In genomic region chr3:51386159-51386851, GRCh38 we compare ENCODE assay signal across 8 cellular contexts. TPM values are rescaled to one million over a fixed set of nuclear protein-coding genes. Genes with fewer than 3 reads are reported as not detected.
DNase-seq lines count a peak whose midpoint lies in the region; ATAC-seq, FAIRE-seq and TF ChIP-seq lines count a peak whose summit lies in the region.

No MANE protein-coding gene starts in this region.

- H3K4me1 ChIP-seq in right atrium auricular region, result peaks cover 0 to 64% of the 10 kb centered on the region in 2 donors
- H3K4me1 ChIP-seq in GM12878 (ENCODE audit: control insufficient read depth, insufficient read depth, low read length), result peaks cover 23% of the 10 kb centered on the region
- peaks cover 64% of the 10 kb centered on the region for H3K4me1 ChIP-seq in lower lobe of right lung
- H3K4me1 ChIP-seq in vagina, result peaks cover 65% of the 10 kb centered on the region

- 0 out of 2 replicates have a peak, but pooled peaks cover 4% of the 10 kb centered on the region for H4K20me1 ChIP-seq in GM12878 (ENCODE audit: control insufficient read depth, insufficient read depth)

- no peak for FAIRE-seq in GM12878 (lab: Jason Lieb, UNC)

- ATAC-seq in GM12878, result no peak
- ATAC-seq in lower lobe of right lung, result no peak
- ATAC-seq in GM19395 (IDR thresholded peaks at IDR 0.05; ENCODE audit: unreplicated experiment), result no peak

- POLR2A ChIA-PET in GM12878 (lab: Charles Lee), result interaction anchor here (1.5 to 3.6 kb wide), 3 partner anchors 48 to 284 kb away, joined by 3 to 26 read pairs (median 5); partner anchors contain the start of genes DCAF1 and TEX264

- peaks cover 16% of the 10 kb centered on the region for H3K36me3 ChIP-seq in right atrium auricular region
- H3K36me3 ChIP-seq in GM12878 (ENCODE audit: control insufficient read depth in 2 of 2, insufficient read depth in 2 of 2, low read length in 1 of 2), result peaks cover 8 to 21% of the 10 kb centered on the region in 2 experiments
- H3K36me3 ChIP-seq in lower lobe of right lung, result peaks cover 36% of the 10 kb centered on the region
- H3K36me3 ChIP-seq in vagina, result peaks cover 0 to 7% of the 10 kb centered on the region in 2 donors

- H3K9me3 ChIP-seq in right atrium auricular region (no peaks in the 10 kb centered on the region), GM12878 (replicated peaks; ENCODE audit: control insufficient read depth, insufficient read depth, low read length) (no peaks in the 10 kb centered on the region), lower lobe of right lung (no peaks in the 10 kb centered on the region), vagina (no peaks in the 10 kb centered on the region)

- TF ChIP-seq CTCF in right atrium auricular region (IDR thresholded peaks at IDR 0.05) (no peak), GM12878 (IDR thresholded peaks at IDR 0.05 in 2 of 3, conservative IDR thresholded peaks at IDR 0.05 in 1 of 3; ENCODE audit: control insufficient read depth in 2 of 3, extremely low read depth in 1 of 3, insufficient read depth in 1 of 3, low read depth in 3 of 3, low read length in 3 of 3) (no peak), lower lobe of right lung (IDR thresholded peaks at IDR 0.05) (no peak), vagina (IDR thresholded peaks at IDR 0.05) (no peak)

- H3K79me2 ChIP-seq in GM12878 (ENCODE audit: control insufficient read depth, insufficient read depth, low read length), result peaks cover 52% of the 10 kb centered on the region

- no peak for TF ChIP-seq POLR2A in GM12878 (IDR thresholded peaks at IDR 0.05; ENCODE audit: low read depth, low read length)
- no peak for TF ChIP-seq POLR2A in vagina (IDR thresholded peaks at IDR 0.05)

- RAD21 ChIA-PET in GM12878 (lab: Charles Lee; ENCODE audit: unreplicated experiment), result interaction anchor here (0.6 to 1.9 kb wide), 7 partner anchors 113 to 770 kb away, joined by 3 to 14 read pairs (median 4); partner anchors contain the start of genes DCAF1 and MAPKAPK3

- H3K4me2 ChIP-seq in GM12878 (ENCODE audit: control insufficient read depth, insufficient read depth), result peak overlapping the region; percentile 96

- H3K27ac ChIP-seq in right atrium auricular region, result peak overlapping the region; percentile 94 to 96
- H3K27ac ChIP-seq in GM12878 (ENCODE audit: control insufficient read depth, insufficient read depth), result peak overlapping the region; percentile 82
- peak overlapping the region; percentile 92 for H3K27ac ChIP-seq in lower lobe of right lung
- H3K27ac ChIP-seq in vagina, result peak overlapping the region; percentile 87

- no peak for TF ChIP-seq EP300 in GM12878 (IDR thresholded peaks at IDR 0.05; ENCODE audit: borderline replicate concordance in 1 of 2, control insufficient read depth in 1 of 2, low read depth in 2 of 2, low read length in 2 of 2)

- H3K9ac ChIP-seq in GM12878 (ENCODE audit: control insufficient read depth, insufficient read depth, low read length), result peak overlapping the region; percentile 95

- WGBS in GM12878 (ENCODE audit: insufficient coverage, insufficient replicate concordance, low lambda C conversion rate, missing lambda C conversion rate), result 1% methylated on average over 8 of the region's 8 CpGs

- in situ Hi-C loops in GM12878 (cut with MboI), result loop anchor here (5.0 to 10.0 kb wide), 2 partner anchors 296 to 1032 kb away; partner anchors contain the start of genes CYB561D2, NPRL2 and TMEM115

- TSS peak; percentile 71 for BruUV-seq in GM12878 (replicated peaks; lab: Mats Ljungman, UMichigan)

- SMC1A ChIA-PET in GM12878 (lab: Charles Lee; ENCODE audit: uncharacterized antibody, unreplicated experiment), result interaction anchor here (0.9 to 2.0 kb wide), 2 partner anchors 15 to 770 kb away, joined by 3 to 4 read pairs; partner anchors contain the start of gene MAPKAPK3

- CTCF ChIA-PET in GM12878 (lab: Yijun Ruan, JAX), result interaction anchor here (0.7 to 2.5 kb wide), 9 partner anchors 48 to 818 kb away, joined by 3 to 17 read pairs (median 6); partner anchors contain the start of genes DCAF1, MAPKAPK3, RRP9 and TEX264

- H3K27me3 ChIP-seq in right atrium auricular region (no peaks in the 10 kb centered on the region), GM12878 (replicated peaks in 1 of 2; ENCODE audit: control insufficient read depth in 2 of 2, insufficient read depth in 2 of 2, low read length in 1 of 2) (no peaks in the 10 kb centered on the region), lower lobe of right lung (ENCODE audit: low read depth) (no peaks in the 10 kb centered on the region), vagina (no peaks in the 10 kb centered on the region)

- peak overlapping the region; percentile 83 to 95 for H3K4me3 ChIP-seq in right atrium auricular region
- H3K4me3 ChIP-seq in GM12878, result peak overlapping the region; percentile 83
- peak overlapping the region; percentile 76 for H3K4me3 ChIP-seq in lower lobe of right lung
- peak overlapping the region; percentile 64 to 84 for H3K4me3 ChIP-seq in vagina

- no peak for TF ChIP-seq RAD21 in GM12878 (IDR thresholded peaks at IDR 0.05; ENCODE audit: insufficient read depth, low read depth, low read length)

- no peak overlapping the region for H2AFZ ChIP-seq in GM12878 (ENCODE audit: control insufficient read depth, low read depth, low read length)

- intact Hi-C loops in cardiac septum (cut with DNase I) (loop anchor here (5.0 to 10.0 kb wide), 2 partner anchors 769 to 1022 kb away; partner anchors contain the start of gene MAPKAPK3), GM12878 (cut with micrococcal nuclease; ENCODE audit: unreplicated experiment) (loop anchor here (5.0 kb wide), 2 partner anchors 286 to 819 kb away; partner anchors contain the start of genes C3orf18, HEMK1 and TEX264), lower lobe of right lung (cut with DNase I) (no loop called here), vagina (cut with DNase I) (loop anchor here (5.0 kb wide), 1 partner anchor 769 kb away; the partner anchor contains the start of gene MAPKAPK3)

- DNase-seq in right atrium auricular region (ENCODE audit: low spot score) (peak; percentile 47), cardiac septum (ENCODE audit: low spot score) (no peak), GM12878 (ENCODE audit: low read depth, low spot score) (no peak), lower lobe of right lung (no peak), vagina (ENCODE audit: extremely low spot score in 2 of 2) (peak in 1 of 2 donors; percentile 37), SHP77 (lab: John Stamatoyannopoulos, UW) (no peak), GF-D8 (lab: John Stamatoyannopoulos, UW) (no peak)

TF ChIP-seq in GM12878, 131 proteins besides CTCF, POLR2A, EP300 and RAD21 (continues in another document):
- no peak; the same call in 1 of the 2 replicates for TF ChIP-seq POLR2AphosphoS5 (IDR thresholded peaks at IDR 0.05; ENCODE audit: low read length)
- TF ChIP-seq POLR2AphosphoS2 (IDR thresholded peaks at IDR 0.05; ENCODE audit: low read depth, low read length), result no peak
- no peak for TF ChIP-seq CHD4 (IDR thresholded peaks at IDR 0.05)
- no peak for TF ChIP-seq TCF3 (IDR thresholded peaks at IDR 0.05; ENCODE audit: borderline replicate concordance, insufficient read depth, low read depth, low read length)
- no peak for TF ChIP-seq SIN3A (IDR thresholded peaks at IDR 0.05; ENCODE audit: low read depth, low read length)

RNA-seq across cellular contexts. Expression of gene MANF, which starts 1.2 kb away (rescaled TPM):
- total RNA-seq in right atrium auricular region (10 to 100 TPM; 41.7 to 46.9 TPM), cardiac septum (77.6 TPM), GM12878 (2014; rRNA removed) (73.4 and 81.6 TPM in 2 replicates), GM12878 (2014; rRNA removed; fragmentation: Illumina TruSeq; extraction: Trizol) (84.6 and 100 TPM in 2 replicates), GM12878 (2021) (79.7 and 81.5 TPM in 2 replicates), lower lobe of right lung (59.8 TPM), vagina (42.2 TPM)
- 15.9 and 16.2 TPM in 2 replicates for total RNA-seq in GM12878 (2013; cell fraction: nucleolus; rRNA removed)
- 50.6 TPM for polyA plus RNA-seq in GM12878 (2011; ENCODE audit: low read depth)
- polyA plus RNA-seq in GM12878 (2011; rRNA removed) (65.7 and 85.1 TPM in 2 replicates), GM12878 (2014; fragmentation: Illumina TruSeq; extraction: Trizol) (120 and 125 TPM in 2 replicates), GM12878 (2014; fragmentation: Nextera tagmentation; extraction: Ambion mirVana) (10 to 100 TPM; 22.0 to 68.0 TPM), GM12878 (2014; rRNA removed) (84.3 and 88.6 TPM in 2 replicates), GM12878 (2016; fragmentation: Nextera tagmentation; extraction: Ambion mirVana) (100 to 1,000 TPM in 1 of 2 experiments, 10 to 100 TPM in 1; 95.1 to 103 TPM)
- polyA plus RNA-seq in GM12878 (2011; cell fraction: cytosol; rRNA removed), result 37.5 and 55.0 TPM in 2 replicates
- polyA plus RNA-seq in GM12878 (2011; cell fraction: nucleus; rRNA removed), result 18.1 and 19.3 TPM in 2 replicates
- 109 TPM in 2 replicates for polyA plus RNA-seq in GM12878 (2012)
- 13.5 and 13.7 TPM in 2 replicates for polyA minus RNA-seq in GM12878 (2011; rRNA and poly(A)+ RNA removed)
- polyA minus RNA-seq in GM12878 (2011; cell fraction: cytosol; rRNA and poly(A)+ RNA removed), result 12.0 and 16.9 TPM in 2 replicates
- 5.6 and 11.7 TPM in 2 replicates for polyA minus RNA-seq in GM12878 (2011; cell fraction: nucleus; rRNA and poly(A)+ RNA removed)

RNA-seq across cellular contexts. Expression of gene RBM15B, which starts 4.8 kb away (rescaled TPM):
- total RNA-seq in right atrium auricular region (10 to 100 TPM; 12.9 to 21.4 TPM), cardiac septum (18.1 TPM), GM12878 (2014; rRNA removed) (23.1 and 26.1 TPM in 2 replicates), GM12878 (2014; rRNA removed; fragmentation: Illumina TruSeq; extraction: Trizol) (17.8 and 19.9 TPM in 2 replicates), GM12878 (2021) (34.5 and 34.8 TPM in 2 replicates), lower lobe of right lung (24.3 TPM), vagina (20.6 TPM)
- 8.5 and 10.2 TPM in 2 replicates for total RNA-seq in GM12878 (2013; cell fraction: nucleolus; rRNA removed)
- polyA plus RNA-seq in GM12878 (2011; ENCODE audit: low read depth), result 8.1 TPM
- polyA plus RNA-seq in GM12878 (2011; rRNA removed) (5.1 and 6.1 TPM in 2 replicates), GM12878 (2014; fragmentation: Illumina TruSeq; extraction: Trizol) (12.5 and 21.2 TPM in 2 replicates), GM12878 (2014; fragmentation: Nextera tagmentation; extraction: Ambion mirVana) (1 to 10 TPM; 2.4 to 3.0 TPM), GM12878 (2014; rRNA removed) (22.9 and 23.6 TPM in 2 replicates), GM12878 (2016; fragmentation: Nextera tagmentation; extraction: Ambion mirVana) (10 to 100 TPM in 1 of 2 experiments, 1 to 10 TPM in 1; 3.5 to 18.3 TPM)
- polyA plus RNA-seq in GM12878 (2011; cell fraction: cytosol; rRNA removed), result 7.8 and 9.8 TPM in 2 replicates
- polyA plus RNA-seq in GM12878 (2011; cell fraction: nucleus; rRNA removed), result 7.2 and 8.5 TPM in 2 replicates
- 11.3 and 18.0 TPM in 2 replicates for polyA plus RNA-seq in GM12878 (2012)
- polyA minus RNA-seq in GM12878 (2011; rRNA and poly(A)+ RNA removed), result 9.5 and 14.5 TPM in 2 replicates
- 4.8 and 6.3 TPM in 2 replicates for polyA minus RNA-seq in GM12878 (2011; cell fraction: cytosol; rRNA and poly(A)+ RNA removed)
- polyA minus RNA-seq in GM12878 (2011; cell fraction: nucleus; rRNA and poly(A)+ RNA removed), result 11.7 and 18.3 TPM in 2 replicates
